In the genomic region with DNA sequence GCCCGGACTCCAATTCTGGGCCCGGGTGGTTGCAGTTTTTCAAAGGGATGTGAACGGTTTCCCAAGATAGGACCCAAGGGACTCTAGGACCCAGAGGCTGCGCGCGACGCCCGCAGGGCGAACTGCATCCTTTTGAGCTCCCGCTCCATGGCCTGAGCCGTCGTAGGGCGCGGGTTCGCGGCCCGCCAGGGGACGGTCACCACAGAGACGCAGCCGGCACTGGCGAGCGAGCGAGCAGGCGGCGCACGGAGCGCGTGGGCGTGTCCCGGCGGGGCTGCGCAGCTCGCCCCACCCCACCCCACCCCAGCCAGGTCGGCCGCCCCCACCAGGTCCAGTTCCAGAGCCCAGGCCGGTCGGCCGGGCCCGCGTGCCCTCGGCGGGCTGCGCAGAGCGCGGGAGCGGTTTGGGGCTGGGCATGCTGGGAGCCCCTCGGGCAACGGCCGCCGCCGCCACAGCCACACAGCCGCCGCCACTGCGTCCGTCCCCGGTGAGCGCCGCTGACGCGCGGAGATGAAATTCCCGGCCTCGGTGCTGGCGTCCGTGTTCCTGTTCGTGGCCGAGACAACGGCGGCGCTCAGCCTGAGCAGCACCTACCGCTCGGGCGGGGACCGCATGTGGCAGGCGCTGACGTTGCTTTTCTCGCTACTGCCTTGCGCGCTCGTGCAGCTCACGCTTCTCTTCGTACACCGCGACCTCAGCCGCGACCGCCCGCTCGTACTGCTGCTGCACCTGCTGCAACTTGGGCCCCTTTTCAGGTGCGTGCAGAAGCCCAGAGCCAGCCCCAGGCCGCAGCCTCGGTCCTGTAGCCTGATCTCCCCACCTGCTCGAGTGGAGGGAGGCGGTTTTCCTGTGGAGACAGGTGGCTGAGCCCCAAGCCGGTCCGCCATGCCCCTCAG, we compare ENCODE assay signal across 9 cellular contexts. TPM values are rescaled to one million over a fixed set of nuclear protein-coding genes. Genes with fewer than 3 reads are reported as not detected.
DNase-seq lines count a peak whose midpoint lies in the region; ATAC-seq lines count a peak whose summit lies in the region.
"Had no signal": no experiment of that assay in that cellular context is flagged by ENCODE, and none has a peak within 500 bp of the region (broad histone marks: within the 10 kb centered on the region; RNA-seq: fewer than 3 reads in every experiment).

A gene with protein sequence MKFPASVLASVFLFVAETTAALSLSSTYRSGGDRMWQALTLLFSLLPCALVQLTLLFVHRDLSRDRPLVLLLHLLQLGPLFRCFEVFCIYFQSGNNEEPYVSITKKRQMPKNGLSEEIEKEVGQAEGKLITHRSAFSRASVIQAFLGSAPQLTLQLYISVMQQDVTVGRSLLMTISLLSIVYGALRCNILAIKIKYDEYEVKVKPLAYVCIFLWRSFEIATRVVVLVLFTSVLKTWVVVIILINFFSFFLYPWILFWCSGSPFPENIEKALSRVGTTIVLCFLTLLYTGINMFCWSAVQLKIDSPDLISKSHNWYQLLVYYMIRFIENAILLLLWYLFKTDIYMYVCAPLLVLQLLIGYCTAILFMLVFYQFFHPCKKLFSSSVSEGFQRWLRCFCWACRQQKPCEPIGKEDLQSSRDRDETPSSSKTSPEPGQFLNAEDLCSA (plus strand): TSS at position 340 of the 896 bp plus-strand sequence. CDS start 171 bp downstream, at position 511.

- H3K36me3 Mint-ChIP-seq in activated T-cell treated with anti-CD3 and anti-CD28 coated beads, Interleukin-2, amount 50 U/mL, for 4 hours (ENCODE audit: insufficient read depth) = no peaks in the 10 kb centered on the region
- H3K36me3 Mint-ChIP-seq in naive thymus-derived CD8-positive, alpha-beta T cell = no peaks in the 10 kb centered on the region

- H3K27me3 Mint-ChIP-seq in activated T-cell treated with anti-CD3 and anti-CD28 coated beads, Interleukin-2, amount 50 U/mL, for 4 hours (ENCODE audit: low read depth) = peaks cover 12% of the 10 kb centered on the region
- H3K27me3 Mint-ChIP-seq in naive thymus-derived CD8-positive, alpha-beta T cell = peaks cover 0 to 5% (median 2%) of the 10 kb centered on the region in 5 donors

- peak; percentile 29 for DNase-seq in NCI-H2029 (lab: John Stamatoyannopoulos, UW)
- no peak for DNase-seq in NCI-H2029 treated with DMSO at 0.1 percent for 48 hours (lab: John Stamatoyannopoulos, UW)
- DNase-seq in NCI-H526 treated with DMSO at 0.1 percent for 48 hours (lab: John Stamatoyannopoulos, UW) = peak; percentile 69
- DNase-seq in activated T-cell treated with anti-CD3 and anti-CD28 coated beads, Interleukin-2, amount 50 U/mL, for 4 hours = peak; percentile 13
- peak; percentile 1 for DNase-seq in fibroblast of peridontal ligament (ENCODE audit: extremely low read depth)
- DNase-seq in naive thymus-derived CD8-positive, alpha-beta T cell = peak in 9 of 10 donors; percentile 2 to 54 (median 8)
- DNase-seq: DND-41 had no signal

- peak within 1 kb of the TSS; percentile 67 for H3K27ac ChIP-seq in temporal lobe (ENCODE audit: low read depth, low read length)

- H3K27ac Mint-ChIP-seq in naive thymus-derived CD8-positive, alpha-beta T cell = peak within 1 kb of the TSS in 2 of 10 donors; percentile 24 to 40

- peaks cover 2% of the 10 kb centered on the region for H3K4me1 Mint-ChIP-seq in activated T-cell treated with anti-CD3 and anti-CD28 coated beads, Interleukin-2, amount 50 U/mL, for 4 hours (ENCODE audit: low read depth)
- peaks cover 0 to 2% (median under 1%) of the 10 kb centered on the region in 4 donors for H3K4me1 Mint-ChIP-seq in naive thymus-derived CD8-positive, alpha-beta T cell

- no peaks in the 10 kb centered on the region for H3K9me3 Mint-ChIP-seq in activated T-cell treated with anti-CD3 and anti-CD28 coated beads, Interleukin-2, amount 50 U/mL, for 4 hours
- H3K9me3 Mint-ChIP-seq in naive thymus-derived CD8-positive, alpha-beta T cell = no peaks in the 10 kb centered on the region

- ATAC-seq in HG03045 (IDR thresholded peaks at IDR 0.05; ENCODE audit: unreplicated experiment) = peak; percentile 65
- ATAC-seq in activated T-cell treated with anti-CD3 and anti-CD28 coated beads, Interleukin-2, amount 50 U/mL, for 4 hours = peak; percentile 82 to 88
- peak; percentile 65 to 79 for ATAC-seq in naive thymus-derived CD8-positive, alpha-beta T cell

- POLR2A ChIA-PET in naive thymus-derived CD8-positive, alpha-beta T cell (lab: Charles Lee) = no interaction called here

- H3K4me3 Mint-ChIP-seq in activated T-cell treated with anti-CD3 and anti-CD28 coated beads, Interleukin-2, amount 50 U/mL, for 4 hours = peak within 1 kb of the TSS; percentile 69
- H3K4me3 Mint-ChIP-seq in naive thymus-derived CD8-positive, alpha-beta T cell = peak within 1 kb of the TSS; percentile 52 to 81 (median 71)

RNA-seq across cellular contexts. Expression of the gene that starts here (rescaled TPM):
- total RNA-seq in activated T-cell treated with anti-CD3 and anti-CD28 coated beads, Interleukin-2, amount 50 U/mL, for 4 hours = under 1 TPM; 0.05 to 0.16 (median 0.10) TPM
- not detected for total RNA-seq in naive thymus-derived CD8-positive, alpha-beta T cell
- polyA plus RNA-seq in naive thymus-derived CD8-positive, alpha-beta T cell = not detected
- 3.0 TPM for total RNA-seq in temporal lobe

Comparison
In these comparisons a context has a peak if more than half of its experiments do, and no peak if none do; other contexts are left out.
1. Peak in DNase-seq and ATAC-seq in activated T-cell treated with anti-CD3 and anti-CD28 coated beads, Interleukin-2, amount 50 U/mL, for 4 hours; RNA of the gene not detected or under 1 TPM.
2. Peak in DNase-seq and ATAC-seq in naive thymus-derived CD8-positive, alpha-beta T cell; RNA of the gene not detected or under 1 TPM.